17 cellular contexts compared by ENCODE assay signal in genomic region chr7:83040454-83040853, GRCh38.
"Had no signal": no experiment of that assay in that cellular context is flagged by ENCODE, and none has a peak within 500 bp of the region (broad histone marks: within the 10 kb centered on the region; RNA-seq: fewer than 3 reads in every experiment).

No MANE protein-coding gene starts in this region.

- DNase-seq: activated CD4-positive, alpha-beta memory T cell treated with anti-CD3 and anti-CD28 coated beads, Interleukin-2, amount 10 ng/mL, durations not matched to agents 7 days and 5 days; activated CD4-positive, alpha-beta T cell treated with anti-CD3 and anti-CD28 coated beads for 36 hours; activated CD8-positive, alpha-beta memory T cell treated with anti-CD3 and anti-CD28 coated beads, Interleukin-2, amount 10 ng/mL, durations not matched to agents 7 days and 5 days; cerebellar nuclear complex; effector CD4-positive, alpha-beta T cell; heart left ventricle; kidney; left lung; naive B cell; right cardiac atrium; stimulated activated CD4-positive, alpha-beta T cell treated with anti-CD3 and anti-CD28 coated beads, Interleukin-2, amount 100 ng/mL, for 24 hours; stimulated activated naive CD4-positive, alpha-beta T cell treated with Interleukin-2 at 50 U/mL for 16 hours; T1000; transverse colon; uterus had no signal

- ATAC-seq: activated CD4-positive, alpha-beta T cell treated with anti-CD3 and anti-CD28 coated beads for 36 hours; activated CD8-positive, alpha-beta memory T cell treated with anti-CD3 and anti-CD28 coated beads, Interleukin-2, amount 10 ng/mL, durations not matched to agents 7 days and 5 days; gastroesophageal sphincter; heart left ventricle; left lung; right cardiac atrium; WTC11 had no signal
